8 cellular contexts compared by ENCODE assay signal in genomic region chr3:137568880-137569279, GRCh38.
"Had no signal": no experiment of that assay in that cellular context is flagged by ENCODE, and none has a peak within 500 bp of the region (broad histone marks: within the 10 kb centered on the region; RNA-seq: fewer than 3 reads in every experiment).

No MANE protein-coding gene starts in this region.

- H3K4me3 ChIP-seq: GM12878 had no signal

- DNase-seq: GDM1, GF-D8 had no signal

- FAIRE-seq: G401.6, GM12878, GM12891, GM12892, GM18507, GM19239 had no signal

- ATAC-seq: GM12878 had no signal
